ENCODE assay signal across 7 cellular contexts in genomic region chr3:182682263-182683229, GRCh38.
DNase-seq lines count a peak whose midpoint lies in the region; ATAC-seq, FAIRE-seq and TF ChIP-seq lines count a peak whose summit lies in the region.

No MANE protein-coding gene starts in this region.

- POLR2A ChIA-PET in HEK293T (lab: Yijun Ruan, JAX): no interaction called here

- FAIRE-seq in GM12891 (lab: Jason Lieb, UNC): peak; percentile 74

- peak; percentile 66 for DNase-seq in GM12891 (ENCODE audit: insufficient read length, low spot score)
- peak; percentile 58 for DNase-seq in HEK293T (ENCODE audit: extremely low spot score)
- DNase-seq in NB4 (ENCODE audit: low read depth): peak; percentile 63
- peak; percentile 53 for DNase-seq in choroid plexus epithelial cell (ENCODE audit: low read depth)
- peak; percentile 54 to 89 for DNase-seq in left lung
- DNase-seq in stimulated activated CD4-positive, alpha-beta T cell treated with anti-CD3 and anti-CD28 coated beads, TNF-alpha, amount 100 ng/mL, for 24 hours (ENCODE audit: low read depth in 3 of 3): peak; percentile 20 to 60 (median 23)

- ATAC-seq in activated CD4-positive, CD25-positive, alpha-beta regulatory T cell treated with anti-CD3 and anti-CD28 coated beads, Interleukin-2, amount 50 U/mL, for 24 hours: peak; percentile 75 to 82
- ATAC-seq in left lung: peak; percentile 82

- CTCF ChIA-PET in HEK293T (lab: Yijun Ruan, JAX): interaction anchor here (1.0 kb wide), 1 partner anchor 981 kb away, joined by 4 read pairs; no protein-coding TSS in a partner anchor

- intact Hi-C loops in left lung (cut with DNase I): loop anchor here in 1 of 2 donors (5.0 kb wide), 1 partner anchor 970 kb away; the partner anchor contains the start of gene SOX2

- no peaks in the 10 kb centered on the region for H3K36me3 ChIP-seq in left lung

- peaks cover 22 to 60% of the 10 kb centered on the region in 2 donors for H3K27me3 ChIP-seq in left lung

- H3K4me3 ChIP-seq in NB4 (ENCODE audit: low read depth, low read length): peak overlapping the region; percentile 40
- H3K4me3 ChIP-seq in choroid plexus epithelial cell (ENCODE audit: low read depth, low read length): peak overlapping the region; percentile 62
- peak overlapping the region; percentile 40 to 50 for H3K4me3 ChIP-seq in left lung

- H3K9me3 ChIP-seq in left lung: no peaks in the 10 kb centered on the region

- TF ChIP-seq CTCF in NB4 (IDR thresholded peaks at IDR 0.05; ENCODE audit: low read depth, low read length): peak; percentile 3
- TF ChIP-seq CTCF in choroid plexus epithelial cell (conservative IDR thresholded peaks at IDR 0.05; ENCODE audit: low read depth, low read length): peak; percentile 13
- TF ChIP-seq CTCF in left lung (IDR thresholded peaks at IDR 0.05): peak in 1 of 2 donors; percentile 23

- H3K4me1 ChIP-seq in left lung: peaks cover 0 to 18% of the 10 kb centered on the region in 2 donors

- TF ChIP-seq POLR2A in GM12891 (IDR thresholded peaks at IDR 0.05; ENCODE audit: low read depth, low read length): no peak
- no peak for TF ChIP-seq POLR2A in NB4 (IDR thresholded peaks at IDR 0.05; ENCODE audit: extremely low read depth, insufficient read length)

- H3K27ac ChIP-seq in left lung: no peak overlapping the region

TF ChIP-seq in GM12891, 5 proteins besides CTCF, POLR2A, EP300 and RAD21:
- TF ChIP-seq POLR2AphosphoS5 (IDR thresholded peaks at IDR 0.05; ENCODE audit: low read depth, low read length) (no peak), SPI1 (IDR thresholded peaks at IDR 0.05; ENCODE audit: low read depth, low read length) (no peak), TAF1 (IDR thresholded peaks at IDR 0.05; ENCODE audit: low read depth, low read length) (no peak), POU2F2 (IDR thresholded peaks at IDR 0.05; ENCODE audit: low read depth, low read length) (no peak), PAX5 (IDR thresholded peaks at IDR 0.05; ENCODE audit: insufficient read depth, low read length, severe bottlenecking) (no peak)

TF ChIP-seq in HEK293T, 16 proteins besides CTCF, POLR2A, EP300 and RAD21:
- TF ChIP-seq FOXA1 (IDR thresholded peaks at IDR 0.05): no peak
- no peak for TF ChIP-seq HDGF (IDR thresholded peaks at IDR 0.05; ENCODE audit: borderline replicate concordance)
- peak; percentile 29; the same call in 1 of the 2 replicates for TF ChIP-seq L3MBTL2 (conservative IDR thresholded peaks at IDR 0.05)
